Comparison of ENCODE assay signal across 25 cellular contexts in the genomic region with DNA sequence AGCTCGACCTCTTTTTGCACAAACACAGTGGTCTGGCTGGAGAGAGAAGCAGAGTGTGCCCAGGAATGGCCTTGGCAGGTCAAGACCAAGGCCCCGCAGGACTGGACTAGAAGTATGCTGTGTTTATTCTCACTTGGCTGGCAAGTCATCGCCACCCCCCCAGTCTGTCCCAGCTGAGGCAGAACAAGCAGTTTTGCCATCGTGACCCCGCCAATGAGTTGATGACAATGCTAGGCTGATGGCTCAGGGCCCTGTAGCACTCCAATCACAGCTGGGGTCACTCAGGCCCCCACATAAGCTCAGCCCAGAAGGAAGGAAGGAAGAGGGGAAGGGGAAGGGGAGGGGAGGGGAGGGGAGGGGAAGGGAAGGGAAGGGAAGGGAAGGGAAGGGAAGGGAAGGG.
DNase-seq lines count a peak whose midpoint lies in the region; ATAC-seq, FAIRE-seq and TF ChIP-seq lines count a peak whose summit lies in the region.
"Had no signal": no experiment of that assay in that cellular context is flagged by ENCODE, and none has a peak within 500 bp of the region (broad histone marks: within the 10 kb centered on the region; RNA-seq: fewer than 3 reads in every experiment).

No MANE protein-coding gene starts in this region.

- no peaks in the 10 kb centered on the region for H3K36me3 Mint-ChIP-seq in osteocyte (ENCODE audit: unreplicated experiment)
- no peaks in the 10 kb centered on the region for H3K36me3 Mint-ChIP-seq in activated naive CD4-positive, alpha-beta T cell treated with anti-CD3 and anti-CD28 coated beads, Interleukin-2, amount 50 U/mL, for 72 hours
- H3K36me3 Mint-ChIP-seq: CD14-positive monocyte; CD8-positive, alpha-beta T cell had no signal

- H3K27ac Mint-ChIP-seq in osteocyte (ENCODE audit: unreplicated experiment) = no peak overlapping the region
- H3K27ac Mint-ChIP-seq in activated naive CD4-positive, alpha-beta T cell treated with anti-CD3 and anti-CD28 coated beads, Interleukin-2, amount 50 U/mL, for 72 hours = no peak overlapping the region
- H3K27ac Mint-ChIP-seq: CD14-positive monocyte; CD4-positive, alpha-beta T cell; CD8-positive, alpha-beta T cell had no signal

- no peak overlapping the region for H3K4me3 Mint-ChIP-seq in osteocyte (ENCODE audit: unreplicated experiment)
- H3K4me3 Mint-ChIP-seq: CD14-positive monocyte; CD4-positive, alpha-beta T cell; CD8-positive, alpha-beta T cell had no signal

- H3K9me3 ChIP-seq in ascending aorta = no peaks in the 10 kb centered on the region
- H3K9me3 ChIP-seq: BE2C, BLaER1, Caco-2 had no signal

- peak overlapping the region; percentile 84 to 86 for H3K27ac ChIP-seq in ascending aorta
- no peak overlapping the region for H3K27ac ChIP-seq in coronary artery
- H3K27ac ChIP-seq: BLaER1 had no signal

- no peaks in the 10 kb centered on the region for H3K4me1 Mint-ChIP-seq in osteocyte (ENCODE audit: unreplicated experiment)
- H3K4me1 Mint-ChIP-seq: CD14-positive monocyte had no signal

- H3K9me3 Mint-ChIP-seq in osteocyte (ENCODE audit: unreplicated experiment) = no peaks in the 10 kb centered on the region
- H3K9me3 Mint-ChIP-seq in activated naive CD4-positive, alpha-beta T cell treated with anti-CD3 and anti-CD28 coated beads, Interleukin-2, amount 50 U/mL, for 72 hours = no peaks in the 10 kb centered on the region
- H3K9me3 Mint-ChIP-seq: CD4-positive, alpha-beta T cell; CD8-positive, alpha-beta T cell had no signal

- no peaks in the 10 kb centered on the region for H3K27me3 ChIP-seq in ascending aorta
- H3K27me3 ChIP-seq: BE2C, BLaER1 had no signal

- no peak for FAIRE-seq in HTR-8/SVneo (lab: Jason Lieb, UNC)
- FAIRE-seq: A204.1, D721Med, G401.6, GM12891, GM19239 had no signal

- DNase-seq in ascending aorta (ENCODE audit: low spot score in 2 of 2) = no peak
- peak; percentile 54 for DNase-seq in coronary artery (ENCODE audit: low spot score)
- peak; percentile 15 for DNase-seq in islet precursor cell
- DNase-seq in osteocyte (ENCODE audit: extremely low spot score, unreplicated experiment) = peak; percentile 49
- DNase-seq in activated naive CD4-positive, alpha-beta T cell treated with anti-CD3 and anti-CD28 coated beads, Interleukin-2, amount 50 U/mL, for 72 hours (ENCODE audit: low spot score in 2 of 2) = no peak
- no peak for DNase-seq in CD1c-positive myeloid dendritic cell (ENCODE audit: extremely low spot score)
- DNase-seq in HTR-8/SVneo (ENCODE audit: insufficient read length, low spot score) = no peak
- DNase-seq: 8988T; ACHN; BE2C; C1 segment of cervical spinal cord; Caco-2; Calu3; CD4-positive, alpha-beta T cell; CD8-positive, alpha-beta T cell; DMS79 treated with DMSO at 0.1 percent for 48 hours; GF-D8 had no signal

- H3K4me3 ChIP-seq in ascending aorta (no peak overlapping the region), coronary artery (no peak overlapping the region)
- H3K4me3 ChIP-seq: BLaER1 had no signal

- H3K27me3 Mint-ChIP-seq in osteocyte (ENCODE audit: unreplicated experiment) = no peaks in the 10 kb centered on the region

- no peak for ATAC-seq in activated naive CD4-positive, alpha-beta T cell treated with anti-CD3 and anti-CD28 coated beads, Interleukin-2, amount 50 U/mL, for 72 hours
- no peak for ATAC-seq in HG02870 (IDR thresholded peaks at IDR 0.05; ENCODE audit: unreplicated experiment)
- ATAC-seq: CD8-positive, alpha-beta T cell had no signal

- intact Hi-C loops in ascending aorta (cut with DNase I) = loop anchor here (5.0 kb wide), 2 partner anchors 173 to 342 kb away; no protein-coding TSS in a partner anchor

- peaks cover 4 to 17% of the 10 kb centered on the region in 2 donors for H3K4me1 ChIP-seq in ascending aorta
- H3K4me1 ChIP-seq: BE2C, Caco-2 had no signal

- TF ChIP-seq CTCF in ascending aorta (IDR thresholded peaks at IDR 0.05) (no peak), coronary artery (IDR thresholded peaks at IDR 0.05) (no peak), osteocyte (IDR thresholded peaks at IDR 0.05) (no peak)

- no peaks in the 10 kb centered on the region for H3K36me3 ChIP-seq in ascending aorta
- H3K36me3 ChIP-seq: BE2C, BLaER1 had no signal

Comparison
In these comparisons a context has a peak if more than half of its experiments do, and no peak if none do; other contexts are left out.
1. DNase-seq: peak in coronary artery (single experiment), islet precursor cell (single experiment) and osteocyte (single experiment); none in ascending aorta (0 of 2), activated naive CD4-positive, alpha-beta T cell treated with anti-CD3 and anti-CD28 coated beads, Interleukin-2, amount 50 U/mL, for 72 hours (0 of 2), CD1c-positive myeloid dendritic cell (single experiment) and HTR-8/SVneo (single experiment).
2. H3K27ac ChIP-seq: peak in ascending aorta (2 of 2); none in coronary artery (0 of 2).